In genomic region chr22:17436981-17437410, GRCh38 we compare ENCODE assay signal across 12 cellular contexts.
DNase-seq lines count a peak whose midpoint lies in the region; ATAC-seq and TF ChIP-seq lines count a peak whose summit lies in the region.
"Had no signal": no experiment of that assay in that cellular context is flagged by ENCODE, and none has a peak within 500 bp of the region (broad histone marks: within the 10 kb centered on the region; RNA-seq: fewer than 3 reads in every experiment).

No MANE protein-coding gene starts in this region.

- no peaks in the 10 kb centered on the region for H4K20me1 ChIP-seq in SU-DHL-6 (ENCODE audit: low read depth, low read length)

- DNase-seq in G401 (ENCODE audit: low spot score) (peak; percentile 67), hippocampal formation (lab: John Stamatoyannopoulos, UW) (peak; percentile 77 to 88), occipital lobe (lab: John Stamatoyannopoulos, UW) (peak; percentile 51), SHP77 treated with DMSO at 0.1 percent for 48 hours (lab: John Stamatoyannopoulos, UW) (no peak), kidney tubule cell (ENCODE audit: low spot score) (no peak)
- DNase-seq in T-helper 2 cell treated with Interferon-gamma antibody and Interleukin-4, amounts not matched to agents 5 μg/mL and 100 μg/mL, for 36 hours (ENCODE audit: low spot score) = no peak
- DNase-seq: activated CD4-positive, alpha-beta T cell treated with anti-CD3 and anti-CD28 coated beads for 4 hours; NCI-H526 treated with DMSO at 0.1 percent for 48 hours; transverse colon had no signal

- H3K79me2 ChIP-seq in SU-DHL-6 (ENCODE audit: insufficient read depth, low read length) = no peaks in the 10 kb centered on the region

- no peaks in the 10 kb centered on the region for H3K36me3 Mint-ChIP-seq in T-helper 2 cell treated with Interferon-gamma antibody and Interleukin-4, amounts not matched to agents 5 μg/mL and 100 μg/mL, for 36 hours (ENCODE audit: low read depth)

- H3K4me1 Mint-ChIP-seq in T-helper 2 cell treated with Interferon-gamma antibody and Interleukin-4, amounts not matched to agents 5 μg/mL and 100 μg/mL, for 36 hours (ENCODE audit: low read depth) = no peaks in the 10 kb centered on the region

- H3K9me2 ChIP-seq in SU-DHL-6 (replicated peaks; ENCODE audit: insufficient read depth, low read length) = no peaks in the 10 kb centered on the region

- peaks cover 10% of the 10 kb centered on the region for H3K27me3 Mint-ChIP-seq in T-helper 2 cell treated with Interferon-gamma antibody and Interleukin-4, amounts not matched to agents 5 μg/mL and 100 μg/mL, for 36 hours (ENCODE audit: low read depth)

- H3K9me3 Mint-ChIP-seq in T-helper 2 cell treated with Interferon-gamma antibody and Interleukin-4, amounts not matched to agents 5 μg/mL and 100 μg/mL, for 36 hours = no peaks in the 10 kb centered on the region

- H3F3A ChIP-seq in SU-DHL-6 (ENCODE audit: insufficient read depth) = no peaks in the 10 kb centered on the region

- no peak overlapping the region for H3K4me3 Mint-ChIP-seq in T-helper 2 cell treated with Interferon-gamma antibody and Interleukin-4, amounts not matched to agents 5 μg/mL and 100 μg/mL, for 36 hours

- no peaks in the 10 kb centered on the region for H3K36me3 ChIP-seq in SU-DHL-6 (ENCODE audit: low read length)
- H3K36me3 ChIP-seq: transverse colon had no signal

- H3K4me3 ChIP-seq in SU-DHL-6 (ENCODE audit: insufficient read depth, low read length, poor library complexity, severe bottlenecking) = no peak overlapping the region
- H3K4me3 ChIP-seq: transverse colon had no signal

- no peaks in the 10 kb centered on the region for H3K27me3 ChIP-seq in SU-DHL-6 (ENCODE audit: low read length)
- H3K27me3 ChIP-seq: transverse colon had no signal

- peak overlapping the region; percentile 26 for H3K4me2 ChIP-seq in SU-DHL-6 (ENCODE audit: low read depth, low read length, poor library complexity, severe bottlenecking)

- TF ChIP-seq CTCF in SU-DHL-6 (IDR thresholded peaks at IDR 0.05; ENCODE audit: insufficient read depth, low read length, poor library complexity, severe bottlenecking) = no peak

- no peak overlapping the region for H3K27ac ChIP-seq in SU-DHL-6 (ENCODE audit: low read depth, low read length)
- H3K27ac ChIP-seq: transverse colon had no signal

- ATAC-seq in esophagus mucosa = no peak
- ATAC-seq: SK-N-SH treated with all-trans-retinoic acid at 6 μM for 48 hours had no signal

- no peak overlapping the region for H3K27ac Mint-ChIP-seq in T-helper 2 cell treated with Interferon-gamma antibody and Interleukin-4, amounts not matched to agents 5 μg/mL and 100 μg/mL, for 36 hours

- no peak overlapping the region for H3K9ac ChIP-seq in SU-DHL-6 (ENCODE audit: low read length)

- H2AFZ ChIP-seq in SU-DHL-6 (ENCODE audit: low read depth, low read length, severe bottlenecking) = no peak overlapping the region

- in situ Hi-C loops in G401 (cut with HindIII; ENCODE audit: low sequenced_read_pairs) = no loop called here

- H3K9me3 ChIP-seq in SU-DHL-6 (ENCODE audit: insufficient read depth, low read length) = no peaks in the 10 kb centered on the region
- H3K9me3 ChIP-seq: transverse colon had no signal

Comparison
In these comparisons a context has a peak if more than half of its experiments do, and no peak if none do; other contexts are left out.
1. DNase-seq: peak in G401 (single experiment), hippocampal formation (2 of 2) and occipital lobe (single experiment); none in T-helper 2 cell treated with Interferon-gamma antibody and Interleukin-4, amounts not matched to agents 5 μg/mL and 100 μg/mL, for 36 hours (single experiment), SHP77 treated with DMSO at 0.1 percent for 48 hours (single experiment) and kidney tubule cell (single experiment).